Comparison of ENCODE assay signal across 26 cellular contexts in genomic region chr17:9284884-9285283, GRCh38.
A peak's percentile ranks its signal among the peaks of the same experiment; 100 is the strongest.
DNase-seq lines count a peak whose midpoint lies in the region; ATAC-seq and TF ChIP-seq lines count a peak whose summit lies in the region.
"Had no signal": no experiment of that assay in that cellular context is flagged by ENCODE, and none has a peak within 500 bp of the region (broad histone marks: within the 10 kb centered on the region; RNA-seq: fewer than 3 reads in every experiment).

No MANE protein-coding gene starts in this region.

- H3K27ac ChIP-seq in OCI-LY3 (ENCODE audit: low read length) = no peak overlapping the region
- H3K27ac ChIP-seq: epithelial cell of prostate, testis had no signal

- H2AFZ ChIP-seq in OCI-LY3 (ENCODE audit: low read depth, low read length) = no peak overlapping the region

- no peak overlapping the region for H3K4me3 ChIP-seq in OCI-LY3 (ENCODE audit: low read length)
- H3K4me3 ChIP-seq: mucosa of descending colon, smooth muscle cell, testis had no signal

- DNase-seq in AG20443 (ENCODE audit: low spot score) (peak; percentile 39), left cardiac atrium (peak; percentile 56), sciatic nerve (ENCODE audit: low spot score) (no peak), NCI-H69 (lab: John Stamatoyannopoulos, UW) (no peak), NCI-H526 (lab: John Stamatoyannopoulos, UW) (no peak), H4 (ENCODE audit: low spot score) (no peak)
- DNase-seq: activated CD4-positive, alpha-beta T cell treated with anti-CD3 and anti-CD28 coated beads for 4 hours; activated effector memory CD4-positive, alpha-beta T cell treated with anti-CD3 and anti-CD28 coated beads, Interleukin-2, amount 50 U/mL, for 16 hours; activated T-cell treated with anti-CD3 and anti-CD28 coated beads, Interleukin-2, amount 50 U/mL, for 24 hours; anterior cingulate cortex; DMS 273 treated with DMSO at 0.1 percent for 48 hours; effector CD8-positive, alpha-beta T cell; IMR-90; kidney glomerular epithelial cell; mucosa of descending colon; NCI-H1417 treated with DMSO at 0.1 percent for 48 hours; NCI-H2029 treated with DMSO at 0.1 percent for 48 hours; NCI-H526 treated with DMSO at 0.1 percent for 48 hours; SHP77 treated with DMSO at 0.1 percent for 48 hours; stimulated activated naive CD4-positive, alpha-beta T cell; testis had no signal

- intact Hi-C loops in left cardiac atrium (cut with DNase I) = no loop called here
- intact Hi-C loops in sciatic nerve (cut with DNase I) = no loop called here

- H4K20me1 ChIP-seq in OCI-LY3 (ENCODE audit: insufficient read depth, low read length) = no peaks in the 10 kb centered on the region

- peak overlapping the region; percentile 92; the same call in 1 of the 2 replicates for H3K4me2 ChIP-seq in OCI-LY3 (ENCODE audit: low read length)
- H3K4me2 ChIP-seq: smooth muscle cell had no signal

- peak in 1 of 2 donors; percentile 58 for ATAC-seq in left cardiac atrium
- ATAC-seq in sciatic nerve = peak; percentile 61
- no peak for ATAC-seq in HG02642 (IDR thresholded peaks at IDR 0.05; ENCODE audit: poor library complexity, unreplicated experiment)
- ATAC-seq: mucosa of descending colon; natural killer cell treated with Interleukin-12 subunit alpha and Interleukin-12 subunit beta and Interleukin-15 and Interleukin-18, amount 100 ng/mL, for 72 hours had no signal

- H3K9me3 ChIP-seq in OCI-LY3 (ENCODE audit: insufficient read depth, low read length) = no peaks in the 10 kb centered on the region
- H3K9me3 ChIP-seq: mucosa of descending colon, testis had no signal

- TF ChIP-seq CTCF in OCI-LY3 (IDR thresholded peaks at IDR 0.05; ENCODE audit: low read depth, low read length) = no peak

- no peak overlapping the region for H3K9ac ChIP-seq in OCI-LY3 (ENCODE audit: low read length)

- peaks cover 5% of the 10 kb centered on the region for H3K36me3 ChIP-seq in OCI-LY3 (replicated peaks; ENCODE audit: low read depth, low read length)

- H3K79me2 ChIP-seq in OCI-LY3 (ENCODE audit: low read length) = no peaks in the 10 kb centered on the region

- no peaks in the 10 kb centered on the region for H3K27me3 ChIP-seq in OCI-LY3 (ENCODE audit: low read depth, low read length)
- H3K27me3 ChIP-seq: testis had no signal

- H3K4me1 ChIP-seq in OCI-LY3 (ENCODE audit: low read length) = peaks cover 36% of the 10 kb centered on the region
- H3K4me1 ChIP-seq: testis had no signal

Comparison
In these comparisons a context has a peak if more than half of its experiments do, and no peak if none do; other contexts are left out.
1. DNase-seq: peak in AG20443 (single experiment) and left cardiac atrium (single experiment); none in sciatic nerve (single experiment), NCI-H69 (single experiment), NCI-H526 (0 of 2) and H4 (single experiment).